In genomic region chr2:216649573-216649972, GRCh38 we compare ENCODE assay signal across 25 cellular contexts. TPM values are rescaled to one million over a fixed set of nuclear protein-coding genes. Genes with fewer than 3 reads are reported as not detected.
DNase-seq lines count a peak whose midpoint lies in the region; ATAC-seq, FAIRE-seq and TF ChIP-seq lines count a peak whose summit lies in the region.
"Had no signal": no experiment of that assay in that cellular context is flagged by ENCODE, and none has a peak within 500 bp of the region (broad histone marks: within the 10 kb centered on the region; RNA-seq: fewer than 3 reads in every experiment).

No MANE protein-coding gene starts in this region.

- no peak overlapping the region for H4K91ac ChIP-seq in H1 (replicated peaks; ENCODE audit: insufficient read length, low read length)

- H3K4me2 ChIP-seq in HepG2 (ENCODE audit: low read depth, low read length): no peak overlapping the region
- peak overlapping the region; percentile 10 to 17; a peak in 2 of 4 replicates for H3K4me2 ChIP-seq in H1 (ENCODE audit: insufficient read depth in 1 of 2, low read depth in 2 of 2, low read length in 2 of 2)

- no peaks in the 10 kb centered on the region for H4K20me1 ChIP-seq in HepG2 (ENCODE audit: insufficient read depth, low read length)
- peaks cover 19 to 20% of the 10 kb centered on the region in 2 experiments for H4K20me1 ChIP-seq in H1 (replicated peaks in 1 of 2; ENCODE audit: control insufficient read depth in 1 of 2, insufficient read depth in 2 of 2, low read length in 2 of 2)

- H3K23me2 ChIP-seq in H1 (ENCODE audit: low read depth, low read length): no peaks in the 10 kb centered on the region

- no peak overlapping the region for H4K5ac ChIP-seq in H1 (ENCODE audit: insufficient read length, low read depth, low read length)

- H3K4me1 ChIP-seq in HepG2 (ENCODE audit: insufficient read depth, low read length): peaks cover 58% of the 10 kb centered on the region
- H3K4me1 ChIP-seq in right lobe of liver: peaks cover 0 to 69% (median 32%) of the 10 kb centered on the region in 4 donors
- H3K4me1 ChIP-seq in H1 (replicated peaks in 1 of 4; ENCODE audit: control insufficient read depth in 3 of 4, insufficient read depth in 4 of 4, low read length in 3 of 4): peaks cover 0 to 13% (median 5%) of the 10 kb centered on the region in 4 experiments; a peak in 6 of 7 replicates
- H3K4me1 ChIP-seq in tibial artery: peaks cover 0 to 99% (median 53%) of the 10 kb centered on the region in 4 donors

- ATAC-seq in HepG2: no peak
- ATAC-seq in right lobe of liver: no peak
- ATAC-seq: activated naive CD4-positive, alpha-beta T cell treated with anti-CD3 and anti-CD28 coated beads, Interleukin-2, amount 50 U/mL, for 72 hours; stimulated activated memory B cell treated with anti-CD40 and anti-IgM and Interleukin-4, amounts not matched to agents 10 μg/mL and 1 μg/mL and 100 μg/mL, for 72 hours had no signal

- H2BK12ac ChIP-seq in H1 (ENCODE audit: low read depth, low read length): no peak overlapping the region

- H3K36me3 Mint-ChIP-seq in osteocyte (ENCODE audit: unreplicated experiment): peaks cover 57% of the 10 kb centered on the region
- H3K36me3 Mint-ChIP-seq: activated naive CD4-positive, alpha-beta T cell treated with anti-CD3 and anti-CD28 coated beads, Interleukin-2, amount 50 U/mL, for 72 hours; CD4-positive, CD25-positive, alpha-beta regulatory T cell; stimulated activated memory B cell treated with anti-CD40 and anti-IgM and Interleukin-4, amounts not matched to agents 10 μg/mL and 1 μg/mL and 100 μg/mL, for 72 hours had no signal

- no peaks in the 10 kb centered on the region; a peak in 1 of 5 replicates for H3K27me3 ChIP-seq in HepG2 (ENCODE audit: control insufficient read depth in 1 of 2, insufficient read depth in 2 of 2, low read length in 2 of 2)
- H3K27me3 ChIP-seq in right lobe of liver: no peaks in the 10 kb centered on the region
- H3K27me3 ChIP-seq in H1 (replicated peaks in 1 of 4; ENCODE audit: control insufficient read depth in 3 of 4, extremely low read depth in 1 of 4, insufficient read depth in 3 of 4, low read length in 3 of 4): no peaks in the 10 kb centered on the region
- no peaks in the 10 kb centered on the region for H3K27me3 ChIP-seq in tibial artery
- H3K27me3 ChIP-seq: Peyer's patch, vagina had no signal

- 24% methylated on average over 5 of the region's 5 CpGs for WGBS in HepG2 (ENCODE audit: low lambda C conversion rate)
- 42% methylated on average over 2 of the region's 5 CpGs for WGBS in right lobe of liver (ENCODE audit: insufficient coverage, low coverage, low lambda C conversion rate, missing lambda C conversion rate)
- 82% methylated on average over 5 of the region's 5 CpGs; no CpG with 5 or more reads in 1 of the 2 experiments for WGBS in H1 (ENCODE audit: extremely low coverage in 1 of 2, insufficient coverage in 1 of 2, insufficient read length in 1 of 2, insufficient replicate concordance in 2 of 2, low coverage in 1 of 2, low lambda C conversion rate in 2 of 2, missing lambda C conversion rate in 1 of 2), 2 experiments

- TF ChIP-seq CTCF in HepG2 (CRISPR knock-in tag; IDR thresholded peaks at IDR 0.05) (no peak), right lobe of liver (IDR thresholded peaks at IDR 0.05) (no peak), H1 (IDR thresholded peaks at IDR 0.05; ENCODE audit: control extremely low read depth in 1 of 3, insufficient read depth in 1 of 3, low read depth in 1 of 3, low read length in 3 of 3) (no peak), osteocyte (IDR thresholded peaks at IDR 0.05) (no peak), tibial artery (IDR thresholded peaks at IDR 0.05) (no peak)

- H2AFZ ChIP-seq in HepG2 (ENCODE audit: low read length) (no peak overlapping the region), H1 (ENCODE audit: low read length) (no peak overlapping the region)

- no peak overlapping the region for H2BK120ac ChIP-seq in H1 (replicated peaks; ENCODE audit: low read depth, low read length)

- TF ChIP-seq RAD21 in HepG2 (CRISPR knock-in tag; IDR thresholded peaks at IDR 0.05) (no peak), H1 (IDR thresholded peaks at IDR 0.05 in 1 of 2, conservative IDR thresholded peaks at IDR 0.05 in 1 of 2; ENCODE audit: low read depth in 2 of 2, low read length in 2 of 2) (no peak)

- no peak overlapping the region for H3K4ac ChIP-seq in H1 (replicated peaks; ENCODE audit: insufficient read length, low read depth, low read length)

- H3K9ac ChIP-seq in HepG2 (ENCODE audit: insufficient read depth, low read depth, low read length) (no peak overlapping the region), H1 (replicated peaks in 1 of 4; ENCODE audit: extremely low read depth in 1 of 4, low read depth in 3 of 4, low read length in 3 of 4) (no peak overlapping the region; a peak in 1 of 7 replicates)

- H3K27me3 Mint-ChIP-seq in osteocyte (ENCODE audit: unreplicated experiment): no peaks in the 10 kb centered on the region

- intact Hi-C loops in HepG2 (cut with micrococcal nuclease; ENCODE audit: unreplicated experiment) (no loop called here), right lobe of liver (cut with DNase I) (no loop called here), tibial artery (cut with DNase I; ENCODE audit: low total_unique reads) (no loop called here)

- no peak for DNase-seq in HepG2 (ENCODE audit: low spot score)
- DNase-seq in right lobe of liver: no peak
- DNase-seq in H1 (ENCODE audit: low read depth in 1 of 2, low spot score in 2 of 2): no peak
- no peak for DNase-seq in osteocyte (ENCODE audit: extremely low spot score, unreplicated experiment)
- no peak for DNase-seq in tibial artery
- no peak for DNase-seq in OCI-M1 (lab: John Stamatoyannopoulos, UW)
- no peak for DNase-seq in HT-29 (ENCODE audit: low spot score)
- DNase-seq in COLO829 (ENCODE audit: low spot score): no peak
- DNase-seq: activated CD4-positive, alpha-beta T cell treated with anti-CD3 and anti-CD28 coated beads for 4 hours; activated effector memory CD4-positive, alpha-beta T cell treated with Interleukin-2 at 50 U/mL for 16 hours; CD4-positive, CD25-positive, alpha-beta regulatory T cell; effector memory CD4-positive, alpha-beta T cell; erythroblast; HCEC 1CT; islet precursor cell; NCI-H748 treated with DMSO at 0.1 percent for 48 hours; Peyer's patch; SIG-M5 had no signal

- H3K27ac ChIP-seq in HepG2 (ENCODE audit: extremely low read length, insufficient read depth, low read length) (no peak overlapping the region), right lobe of liver (peak overlapping the region in 1 of 3 donors; percentile 88), H1 (ENCODE audit: low read depth, low read length) (no peak overlapping the region; the same call in 1 of the 2 replicates), tibial artery (peak overlapping the region; percentile 47 to 64)
- H3K27ac ChIP-seq: Peyer's patch, vagina had no signal

- H3K36me3 ChIP-seq in HepG2 (replicated peaks in 1 of 2; ENCODE audit: control insufficient read depth in 1 of 2, insufficient read depth in 2 of 2, low read length in 2 of 2) (no peaks in the 10 kb centered on the region), right lobe of liver (peaks cover 0 to 7% (median 0%) of the 10 kb centered on the region in 4 donors), H1 (ENCODE audit: control insufficient read depth in 2 of 4, insufficient read depth in 4 of 4, low read length in 3 of 4) (peaks cover 0 to 20% (median 5%) of the 10 kb centered on the region in 4 experiments; a peak in 4 of 8 replicates), tibial artery (no peaks in the 10 kb centered on the region)
- H3K36me3 ChIP-seq: Peyer's patch, vagina had no signal

- BruUV-seq in HepG2 (replicated peaks; lab: Mats Ljungman, UMichigan): no TSS peak

- H3K79me2 ChIP-seq in HepG2 (ENCODE audit: insufficient read depth, low read length): no peaks in the 10 kb centered on the region
- peaks cover 19 to 94% of the 10 kb centered on the region in 2 experiments for H3K79me2 ChIP-seq in H1 (ENCODE audit: control insufficient read depth in 1 of 2, insufficient read depth in 2 of 2, low read length in 2 of 2)

- no peak overlapping the region for H3K14ac ChIP-seq in H1 (ENCODE audit: insufficient read length)

- no peak overlapping the region for H3K18ac ChIP-seq in H1 (ENCODE audit: extremely low read depth, low read length)

- peaks cover 15% of the 10 kb centered on the region for H3K79me1 ChIP-seq in H1 (ENCODE audit: low read depth, low read length)

- no peak overlapping the region for H3K56ac ChIP-seq in H1 (replicated peaks; ENCODE audit: insufficient read length, low read depth, low read length)

- peaks cover 96% of the 10 kb centered on the region for H3K4me1 Mint-ChIP-seq in osteocyte (ENCODE audit: unreplicated experiment)
- H3K4me1 Mint-ChIP-seq: CD4-positive, CD25-positive, alpha-beta regulatory T cell; stimulated activated memory B cell treated with anti-CD40 and anti-IgM and Interleukin-4, amounts not matched to agents 10 μg/mL and 1 μg/mL and 100 μg/mL, for 72 hours had no signal

- H3K9me3 Mint-ChIP-seq in osteocyte (ENCODE audit: unreplicated experiment): no peaks in the 10 kb centered on the region
- H3K9me3 Mint-ChIP-seq: activated naive CD4-positive, alpha-beta T cell treated with anti-CD3 and anti-CD28 coated beads, Interleukin-2, amount 50 U/mL, for 72 hours had no signal

- H2BK15ac ChIP-seq in H1 (ENCODE audit: low read length): 0 out of 2 replicates have a peak overlapping the region, but pooled peaks have one; percentile 46

- in situ Hi-C loops in HepG2 (cut with HindIII; ENCODE audit: extremely low pct_ligation_motif_present, low pct_unique_long_range_greater_than_20kb): no loop called here

- no peak for TF ChIP-seq POLR2A in HepG2 (IDR thresholded peaks at IDR 0.05; ENCODE audit: insufficient read depth in 1 of 2, low read depth in 2 of 2, low read length in 2 of 2)
- no peak for TF ChIP-seq POLR2A in right lobe of liver (IDR thresholded peaks at IDR 0.05)
- no peak for TF ChIP-seq POLR2A in H1 (IDR thresholded peaks at IDR 0.05; ENCODE audit: control extremely low read depth in 1 of 2, low read depth in 2 of 2, low read length in 2 of 2)

- H3K9me3 ChIP-seq in HepG2 (ENCODE audit: low read length): no peaks in the 10 kb centered on the region
- no peaks in the 10 kb centered on the region for H3K9me3 ChIP-seq in right lobe of liver
- H3K9me3 ChIP-seq in H1 (ENCODE audit: insufficient read depth in 2 of 2, low read depth in 1 of 2, low read length in 1 of 2): no peaks in the 10 kb centered on the region
- H3K9me3 ChIP-seq in tibial artery: no peaks in the 10 kb centered on the region
- H3K9me3 ChIP-seq: Peyer's patch, vagina had no signal

- no peak overlapping the region for H3K23ac ChIP-seq in H1 (ENCODE audit: insufficient read length)

- peak overlapping the region; percentile 32 for H3K4me3 Mint-ChIP-seq in osteocyte (ENCODE audit: unreplicated experiment)
- H3K4me3 Mint-ChIP-seq: CD4-positive, CD25-positive, alpha-beta regulatory T cell; stimulated activated memory B cell treated with anti-CD40 and anti-IgM and Interleukin-4, amounts not matched to agents 10 μg/mL and 1 μg/mL and 100 μg/mL, for 72 hours had no signal

- no peak for TF ChIP-seq EP300 in HepG2 (IDR thresholded peaks at IDR 0.05; ENCODE audit: low read depth in 2 of 2, low read length in 2 of 2)
- TF ChIP-seq EP300 in HepG2 (CRISPR knock-in tag; IDR thresholded peaks at IDR 0.05; ENCODE audit: borderline replicate concordance): no peak
- TF ChIP-seq EP300 in H1 (IDR thresholded peaks at IDR 0.05; ENCODE audit: borderline replicate concordance in 1 of 2, low read depth in 2 of 2, low read length in 2 of 2): no peak

- H3K4me3 ChIP-seq in HepG2 (replicated peaks in 1 of 3; ENCODE audit: insufficient read depth in 1 of 3, low read depth in 2 of 3, low read length in 3 of 3): no peak overlapping the region
- H3K4me3 ChIP-seq in right lobe of liver: no peak overlapping the region
- H3K4me3 ChIP-seq in H1 (ENCODE audit: extremely low read depth in 1 of 4, insufficient read depth in 2 of 4, low read depth in 3 of 4, low read length in 4 of 4): no peak overlapping the region
- no peak overlapping the region for H3K4me3 ChIP-seq in tibial artery
- H3K4me3 ChIP-seq: coronary artery, Peyer's patch, vagina had no signal

- no peak overlapping the region for H4K8ac ChIP-seq in H1 (ENCODE audit: extremely low read depth, insufficient read depth, low read length)

- POLR2A ChIA-PET in HepG2 (lab: Yijun Ruan, JAX) (interaction anchor here (1.4 kb wide), 1 partner anchor 30 kb away, joined by 4 read pairs; no protein-coding TSS in a partner anchor), H1 (lab: Charles Lee; ENCODE audit: partially characterized antibody) (interaction anchor here (0.6 to 1.5 kb wide), 4 partner anchors 9 to 14 kb away, joined by 3 to 7 read pairs (median 4); no protein-coding TSS in a partner anchor)

- H2AK5ac ChIP-seq in H1 (ENCODE audit: low read depth, low read length): no peak overlapping the region

- H3K27ac Mint-ChIP-seq in osteocyte (ENCODE audit: unreplicated experiment): peak overlapping the region; percentile 95
- H3K27ac Mint-ChIP-seq: activated naive CD4-positive, alpha-beta T cell treated with anti-CD3 and anti-CD28 coated beads, Interleukin-2, amount 50 U/mL, for 72 hours; CD4-positive, CD25-positive, alpha-beta regulatory T cell; stimulated activated memory B cell treated with anti-CD40 and anti-IgM and Interleukin-4, amounts not matched to agents 10 μg/mL and 1 μg/mL and 100 μg/mL, for 72 hours had no signal

- FAIRE-seq in HepG2 (lab: Jason Lieb, UNC) (no peak), H1 (lab: Jason Lieb, UNC) (no peak)
- FAIRE-seq: D721Med had no signal

- H2BK20ac ChIP-seq in H1 (ENCODE audit: low read length): 0 out of 2 replicates have a peak overlapping the region, but pooled peaks have one; percentile 22

- CTCF ChIA-PET in HepG2 (lab: Yijun Ruan, JAX; ENCODE audit: low intra/inter-chr PET ratio, low total read pairs): no interaction called here
- CTCF ChIA-PET in H1 (lab: Charles Lee; ENCODE audit: partially characterized antibody): interaction anchor here (0.6 to 20.6 kb wide), 6 partner anchors 13 to 131 kb away, joined by 3 to 251 read pairs (median 4); no protein-coding TSS in a partner anchor

- H2BK5ac ChIP-seq in H1 (ENCODE audit: low read depth, low read length): no peak overlapping the region

RNA-seq across cellular contexts. Expression of gene IGFBP2, which starts 16.4 kb away (rescaled TPM):
- 0.45 and 2.0 TPM in 2 replicates for total RNA-seq in HepG2 (2016; rRNA removed; fragmentation: Illumina TruSeq; extraction: Trizol)
- 0.79 and 0.81 TPM in 2 replicates for total RNA-seq in HepG2 (2016; cell fraction: cytosol; rRNA removed; fragmentation: Illumina TruSeq; extraction: Trizol; ENCODE audit: low read depth)
- 0.83 and 1.8 TPM in 2 replicates for total RNA-seq in HepG2 (2016; cell fraction: insoluble cytoplasmic fraction; rRNA removed; fragmentation: Illumina TruSeq; extraction: Trizol)
- 0.68 and 1.4 TPM in 2 replicates for total RNA-seq in HepG2 (2016; cell fraction: membrane; rRNA removed; fragmentation: Illumina TruSeq; extraction: Trizol)
- 1.2 and 2.0 TPM in 2 replicates for total RNA-seq in HepG2 (2016; cell fraction: nucleus; rRNA removed; fragmentation: Illumina TruSeq; extraction: Trizol)
- polyA plus RNA-seq in HepG2 (2011; rRNA removed): 5.8 and 11.4 TPM in 2 replicates
- 8.5 and 9.3 TPM in 2 replicates for polyA plus RNA-seq in HepG2 (2011; cell fraction: cytosol; rRNA removed)
- polyA plus RNA-seq in HepG2 (2011; cell fraction: nucleus; rRNA removed): 3.3 and 6.4 TPM in 2 replicates
- polyA plus RNA-seq in HepG2 (2012): 18.9 and 24.8 TPM in 2 replicates
- 0.59 and 1.1 TPM in 2 replicates for polyA plus RNA-seq in HepG2 (2016; cell fraction: cytosol; fragmentation: Illumina TruSeq; extraction: Trizol; ENCODE audit: low read depth)
- 0.91 and 1.3 TPM in 2 replicates for polyA plus RNA-seq in HepG2 (2016; cell fraction: insoluble cytoplasmic fraction; fragmentation: Illumina TruSeq; extraction: Trizol; ENCODE audit: low read depth)
- 1.1 and 1.2 TPM in 2 replicates for polyA plus RNA-seq in HepG2 (2016; cell fraction: membrane; fragmentation: Illumina TruSeq; extraction: Trizol; ENCODE audit: low read depth)
- polyA plus RNA-seq in HepG2 (2016; cell fraction: nucleus; fragmentation: Illumina TruSeq; extraction: Trizol; ENCODE audit: insufficient read depth, low read depth): 3.8 and 3.9 TPM in 2 replicates
- polyA minus RNA-seq in HepG2 (2011; rRNA and poly(A)+ RNA removed; ENCODE audit: low replicate concordance): 0.19 and 1.9 TPM in 2 replicates
- polyA minus RNA-seq in HepG2 (2011; cell fraction: cytosol; rRNA and poly(A)+ RNA removed): 1.7 and 3.2 TPM in 2 replicates
- polyA minus RNA-seq in HepG2 (2011; cell fraction: nucleus; rRNA and poly(A)+ RNA removed): 0.52 and 0.99 TPM in 2 replicates
- total RNA-seq in right lobe of liver: 1,000 to 10,000 TPM in 2 of 6 experiments, 100 to 1,000 TPM in 4; 276 to 1,091 (median 406) TPM
- 322 and 326 TPM in 2 replicates for total RNA-seq in H1 (2021; fragmentation: NEBNext Ultra II Directional; extraction: Animal tissue kit (Norgen Biotek cat#: 25700))
- polyA plus RNA-seq in H1 (2011; rRNA removed): 782 and 980 TPM in 2 replicates
- polyA plus RNA-seq in H1 (2011; cell fraction: cytosol; rRNA removed): 607 TPM
- 562 TPM for polyA plus RNA-seq in H1 (2011; cell fraction: nucleus; rRNA removed)
- polyA plus RNA-seq in H1 (2012, experiment 1 of 2): 269 to 492 TPM (median 434 TPM) in 4 replicates
- 469 TPM for polyA plus RNA-seq in H1 (2012, experiment 2 of 2)
- 853 TPM for polyA plus RNA-seq in H1 (2013, experiment 1 of 2)
- polyA plus RNA-seq in H1 (2013, experiment 2 of 2): 787 TPM
- polyA minus RNA-seq in H1 (2011; rRNA and poly(A)+ RNA removed): 98.8 and 122 TPM in 2 replicates
- 242 TPM for polyA minus RNA-seq in H1 (2011; cell fraction: cytosol; rRNA and poly(A)+ RNA removed)
- polyA minus RNA-seq in H1 (2011; cell fraction: nucleus; rRNA and poly(A)+ RNA removed): 141 TPM
- 2,796 and 2,855 TPM in 2 replicates for total RNA-seq in osteocyte
- total RNA-seq in HT-29 (2014; rRNA removed; shearing (Covaris generic)): 89.8 and 91.4 TPM in 2 replicates
- total RNA-seq: CD4-positive, CD25-positive, alpha-beta regulatory T cell had no signal
- polyA plus RNA-seq: CD4-positive, CD25-positive, alpha-beta regulatory T cell had no signal

RNA-seq across cellular contexts. Expression of gene IGFBP5, which starts 45.8 kb away (rescaled TPM):
- total RNA-seq in HepG2 (2016; rRNA removed; fragmentation: Illumina TruSeq; extraction: Trizol): not detected in 2 replicates
- total RNA-seq in HepG2 (2016; cell fraction: cytosol; rRNA removed; fragmentation: Illumina TruSeq; extraction: Trizol; ENCODE audit: low read depth): not detected in 2 replicates
- 0.02 TPM in 1 of 2 replicates, not detected in the other for total RNA-seq in HepG2 (2016; cell fraction: insoluble cytoplasmic fraction; rRNA removed; fragmentation: Illumina TruSeq; extraction: Trizol)
- total RNA-seq in HepG2 (2016; cell fraction: membrane; rRNA removed; fragmentation: Illumina TruSeq; extraction: Trizol): not detected in 2 replicates
- not detected in 2 replicates for total RNA-seq in HepG2 (2016; cell fraction: nucleus; rRNA removed; fragmentation: Illumina TruSeq; extraction: Trizol)
- 0.07 and 0.15 TPM in 2 replicates for polyA plus RNA-seq in HepG2 (2011; rRNA removed)
- 0.05 TPM in 2 replicates for polyA plus RNA-seq in HepG2 (2011; cell fraction: cytosol; rRNA removed)
- 0.03 and 0.14 TPM in 2 replicates for polyA plus RNA-seq in HepG2 (2011; cell fraction: nucleus; rRNA removed)
- polyA plus RNA-seq in HepG2 (2012): 0.11 TPM in 1 of 2 replicates, not detected in the other
- not detected in 2 replicates for polyA plus RNA-seq in HepG2 (2016; cell fraction: cytosol; fragmentation: Illumina TruSeq; extraction: Trizol; ENCODE audit: low read depth)
- polyA plus RNA-seq in HepG2 (2016; cell fraction: insoluble cytoplasmic fraction; fragmentation: Illumina TruSeq; extraction: Trizol; ENCODE audit: low read depth): not detected in 2 replicates
- not detected in 2 replicates for polyA plus RNA-seq in HepG2 (2016; cell fraction: membrane; fragmentation: Illumina TruSeq; extraction: Trizol; ENCODE audit: low read depth)
- polyA plus RNA-seq in HepG2 (2016; cell fraction: nucleus; fragmentation: Illumina TruSeq; extraction: Trizol; ENCODE audit: insufficient read depth, low read depth): not detected in 2 replicates
- 0.02 TPM in 1 of 2 replicates, not detected in the other for polyA minus RNA-seq in HepG2 (2011; rRNA and poly(A)+ RNA removed; ENCODE audit: low replicate concordance)
- polyA minus RNA-seq in HepG2 (2011; cell fraction: cytosol; rRNA and poly(A)+ RNA removed): not detected in 2 replicates
- polyA minus RNA-seq in HepG2 (2011; cell fraction: nucleus; rRNA and poly(A)+ RNA removed): under 0.01 TPM in 1 of 2 replicates, not detected in the other
- total RNA-seq in right lobe of liver: 10 to 100 TPM; 13.7 to 76.0 (median 30.9) TPM
- total RNA-seq in H1 (2021; fragmentation: NEBNext Ultra II Directional; extraction: Animal tissue kit (Norgen Biotek cat#: 25700)): 2.0 and 2.5 TPM in 2 replicates
- polyA plus RNA-seq in H1 (2011; rRNA removed): 2.2 and 4.4 TPM in 2 replicates
- polyA plus RNA-seq in H1 (2011; cell fraction: cytosol; rRNA removed): 2.9 TPM
- polyA plus RNA-seq in H1 (2011; cell fraction: nucleus; rRNA removed): 3.6 TPM
- polyA plus RNA-seq in H1 (2012, experiment 1 of 2): 1.7 to 2.1 TPM (median 2.0 TPM) in 4 replicates
- polyA plus RNA-seq in H1 (2012, experiment 2 of 2): 1.0 TPM
- 2.8 TPM for polyA plus RNA-seq in H1 (2013, experiment 1 of 2)
- polyA plus RNA-seq in H1 (2013, experiment 2 of 2): 3.4 TPM
- polyA minus RNA-seq in H1 (2011; rRNA and poly(A)+ RNA removed): 2.0 and 3.6 TPM in 2 replicates
- 2.9 TPM for polyA minus RNA-seq in H1 (2011; cell fraction: cytosol; rRNA and poly(A)+ RNA removed)
- 2.8 TPM for polyA minus RNA-seq in H1 (2011; cell fraction: nucleus; rRNA and poly(A)+ RNA removed)
- 1,145 and 1,383 TPM in 2 replicates for total RNA-seq in osteocyte
- not detected in 2 replicates for total RNA-seq in HT-29 (2014; rRNA removed; shearing (Covaris generic))
- total RNA-seq: activated CD8-positive, alpha-beta memory T cell treated with anti-CD3 and anti-CD28 coated beads for 36 hours; T-helper 2 cell treated with Interferon-gamma antibody and Interleukin-4, amounts not matched to agents 100 ng/mL and 5 ng/mL, for 36 hours had no signal
- polyA plus RNA-seq: CD4-positive, CD25-positive, alpha-beta regulatory T cell had no signal

Comparison
In these comparisons a context has a peak if more than half of its experiments do, and no peak if none do; other contexts are left out.
1. RNA of gene IGFBP2, which starts 16.4 kb away (total RNA-seq): 2,796 to 2,855 TPM in osteocyte, 276 to 1,091 TPM in right lobe of liver, 322 to 326 TPM in H1 and 89.8 to 91.4 TPM in HT-29; 0.45 to 2.0 TPM in HepG2; every median in the first group is over 10 times any median in the second.
2. H3K27ac ChIP-seq: peak in tibial artery (2 of 2); none in HepG2 (single experiment) and H1 (single experiment).
3. RNA of gene IGFBP5, which starts 45.8 kb away (total RNA-seq): 1,145 to 1,383 TPM in osteocyte; 13.7 to 76.0 TPM in right lobe of liver, 2.0 to 2.5 TPM in H1, 0.02 TPM in HepG2 and not detected in HT-29; every median in the first group is over 10 times any median in the second.